ENCODE assay signal across 8 cellular contexts in the genomic region with DNA sequence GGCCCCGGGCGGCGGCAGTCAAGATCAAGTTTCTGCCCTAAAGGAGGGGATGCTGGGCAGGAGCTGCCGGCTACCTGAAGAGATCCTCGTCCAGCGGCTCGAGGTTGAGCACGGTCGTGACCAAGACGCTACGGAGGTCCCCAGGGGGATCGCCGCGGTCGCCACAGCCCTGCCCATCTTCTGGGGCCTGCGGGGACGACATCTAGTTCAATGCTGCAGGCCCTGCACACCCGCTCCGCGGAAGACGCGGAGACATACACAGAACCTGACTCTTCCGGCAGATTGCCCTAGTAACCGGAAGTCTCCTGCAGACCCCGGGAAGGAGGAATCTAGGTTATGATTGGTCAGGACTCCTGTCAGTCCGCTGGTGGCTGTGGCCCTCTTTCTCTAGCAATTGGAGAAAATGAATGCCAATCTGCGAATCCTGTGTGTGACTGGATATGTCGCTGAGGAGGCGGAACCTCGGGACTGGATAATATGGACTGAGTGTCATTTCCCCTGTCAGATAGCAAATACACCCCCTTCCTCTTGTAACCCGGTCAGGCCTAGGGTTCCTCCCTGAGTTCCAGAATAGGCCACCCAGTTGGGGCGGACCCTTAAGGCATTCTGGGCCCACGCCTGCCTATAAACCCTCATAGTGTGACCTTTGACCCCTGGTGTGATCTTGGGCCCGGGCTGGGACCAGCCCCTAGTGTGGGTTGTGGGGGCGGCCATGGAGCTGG. TPM values are rescaled to one million over a fixed set of nuclear protein-coding genes. Genes with fewer than 3 reads are reported as not detected.
DNase-seq lines count a peak whose midpoint lies in the region; ATAC-seq, FAIRE-seq and TF ChIP-seq lines count a peak whose summit lies in the region.

A gene (minus strand): TSS at position 279 of the 722 bp plus-strand sequence. CDS start 77 bp downstream, at position 202.
A gene (plus strand): TSS at position 501 of the 722 bp plus-strand sequence. CDS start 212 bp downstream, at position 713.

- intact Hi-C loops in adrenal gland (cut with DNase I), result no loop called here
- intact Hi-C loops in heart right ventricle (cut with DNase I), result loop anchor here in 1 of 10 donors (2.0 kb wide), 1 partner anchor 22 kb away; no protein-coding TSS in a partner anchor

- TF ChIP-seq CTCF in SU-DHL-6 (IDR thresholded peaks at IDR 0.05; ENCODE audit: insufficient read depth, low read length, poor library complexity, severe bottlenecking) (no peak), adrenal gland (IDR thresholded peaks at IDR 0.05) (no peak), heart right ventricle (IDR thresholded peaks at IDR 0.05) (no peak), type B pancreatic cell (conservative IDR thresholded peaks at IDR 0.05) (no peak)

- H3K9me3 Mint-ChIP-seq in type B pancreatic cell, result no peaks in the 10 kb centered on the region

- H3K4me3 ChIP-seq in SU-DHL-6 (ENCODE audit: insufficient read depth, low read length, poor library complexity, severe bottlenecking) (peak within 1 kb of the TSS; percentile 95), adrenal gland (peak within 1 kb of the TSS; percentile 61 to 99 (median 78)), heart right ventricle (peak within 1 kb of the TSS; percentile 60 to 99 (median 86))

- peak; percentile 98 for ATAC-seq in HG02763 (IDR thresholded peaks at IDR 0.05; ENCODE audit: unreplicated experiment)
- ATAC-seq in heart right ventricle, result peak; percentile 97 to 99 (median 99)

- no peaks in the 10 kb centered on the region for H4K20me1 ChIP-seq in SU-DHL-6 (ENCODE audit: low read depth, low read length)

- H3K27me3 ChIP-seq in SU-DHL-6 (ENCODE audit: low read length), result no peaks in the 10 kb centered on the region
- H3K27me3 ChIP-seq in adrenal gland, result no peaks in the 10 kb centered on the region
- no peaks in the 10 kb centered on the region for H3K27me3 ChIP-seq in heart right ventricle

- no peaks in the 10 kb centered on the region for H3K27me3 Mint-ChIP-seq in type B pancreatic cell

- H3K36me3 Mint-ChIP-seq in type B pancreatic cell, result no peaks in the 10 kb centered on the region

- FAIRE-seq in GM12891 (lab: Jason Lieb, UNC), result peak; percentile 90

- peak within 1 kb of the TSS; percentile 96 for H3K4me3 Mint-ChIP-seq in type B pancreatic cell

- WGBS in adrenal gland, 4 donors, result 0 to 1% (median 0%) methylated on average over 26 to 35 of the region's 35 CpGs
- WGBS in heart right ventricle, 2 donors, result 0 to 1% methylated on average over 35 of the region's 35 CpGs

- H3K9me3 ChIP-seq in SU-DHL-6 (ENCODE audit: insufficient read depth, low read length) (no peaks in the 10 kb centered on the region), adrenal gland (replicated peaks in 1 of 3) (no peaks in the 10 kb centered on the region), heart right ventricle (no peaks in the 10 kb centered on the region)

- no peaks in the 10 kb centered on the region for H3F3A ChIP-seq in SU-DHL-6 (ENCODE audit: insufficient read depth)

- peak; percentile 91 for TF ChIP-seq POLR2A in GM12891 (IDR thresholded peaks at IDR 0.05; ENCODE audit: low read depth, low read length)
- TF ChIP-seq POLR2A in adrenal gland (IDR thresholded peaks at IDR 0.05), result peak; percentile 28 to 78

- no peaks in the 10 kb centered on the region for H3K9me2 ChIP-seq in SU-DHL-6 (replicated peaks; ENCODE audit: insufficient read depth, low read length)

- no peaks in the 10 kb centered on the region for H3K36me3 ChIP-seq in SU-DHL-6 (ENCODE audit: low read length)
- peaks cover 0 to 6% of the 10 kb centered on the region in 2 donors for H3K36me3 ChIP-seq in adrenal gland (replicated peaks in 1 of 2)
- peaks cover 0 to 36% (median 0%) of the 10 kb centered on the region in 9 donors for H3K36me3 ChIP-seq in heart right ventricle

- peak within 1 kb of the TSS; percentile 79 for H2AFZ ChIP-seq in SU-DHL-6 (ENCODE audit: low read depth, low read length, severe bottlenecking)

- peak within 1 kb of the TSS; percentile 90 for H3K27ac Mint-ChIP-seq in type B pancreatic cell

- H3K27ac ChIP-seq in SU-DHL-6 (ENCODE audit: low read depth, low read length) (peak within 1 kb of the TSS; percentile 65), adrenal gland (peak within 1 kb of the TSS; percentile 53 to 91 (median 76)), heart right ventricle (peak within 1 kb of the TSS; percentile 7 to 96 (median 87))

- peaks cover 19% of the 10 kb centered on the region for H3K79me2 ChIP-seq in SU-DHL-6 (ENCODE audit: insufficient read depth, low read length)

- H3K4me2 ChIP-seq in SU-DHL-6 (ENCODE audit: low read depth, low read length, poor library complexity, severe bottlenecking), result peak within 1 kb of the TSS; percentile 84

- DNase-seq in GM12891 (ENCODE audit: insufficient read length, low spot score) (peak; percentile 97), NCI-H1417 (lab: John Stamatoyannopoulos, UW) (peak; percentile 100), adrenal gland (peak; percentile 96 to 100 (median 99)), heart right ventricle (peak; percentile 80 to 100), pons (ENCODE audit: low spot score) (peak; percentile 100), type B pancreatic cell (ENCODE audit: extremely low spot score, unreplicated experiment) (peak; percentile 93)

- H3K4me1 ChIP-seq in adrenal gland (replicated peaks in 1 of 2) (peaks cover 20 to 49% of the 10 kb centered on the region in 2 donors), heart right ventricle (peaks cover 10 to 42% (median 35%) of the 10 kb centered on the region in 9 donors)

- peaks cover 25% of the 10 kb centered on the region for H3K4me1 Mint-ChIP-seq in type B pancreatic cell (ENCODE audit: unreplicated experiment)

- peak within 1 kb of the TSS; percentile 88 for H3K9ac ChIP-seq in SU-DHL-6 (ENCODE audit: low read length)

TF ChIP-seq in GM12891, 5 proteins besides CTCF, POLR2A, EP300 and RAD21:
- TF ChIP-seq SPI1 (IDR thresholded peaks at IDR 0.05; ENCODE audit: low read depth, low read length), result peak; percentile 51
- TF ChIP-seq TAF1 (IDR thresholded peaks at IDR 0.05; ENCODE audit: low read depth, low read length), result peak; percentile 97
- peak; percentile 95 for TF ChIP-seq POLR2AphosphoS5 (IDR thresholded peaks at IDR 0.05; ENCODE audit: low read depth, low read length)
- TF ChIP-seq POU2F2 (IDR thresholded peaks at IDR 0.05; ENCODE audit: low read depth, low read length), result peak; percentile 50; the same call in 1 of the 2 replicates
- no peak for TF ChIP-seq PAX5 (IDR thresholded peaks at IDR 0.05; ENCODE audit: insufficient read depth, low read length, severe bottlenecking)

RNA-seq across cellular contexts. Expression of the first gene that starts in this region (rescaled TPM):
- 22.8 TPM for polyA plus RNA-seq in GM12891 (2012; ENCODE audit: low read depth, missing spikeins)
- total RNA-seq in adrenal gland, result 100 to 1,000 TPM in 1 of 8 donors, 10 to 100 TPM in 7; 34.6 to 134 (median 62.5) TPM
- polyA plus RNA-seq in adrenal gland, result 10 to 100 TPM; 33.7 to 78.8 (median 49.3) TPM
- 10 to 100 TPM; 21.3 to 34.1 (median 27.4) TPM for total RNA-seq in heart right ventricle
- 10 to 100 TPM; 39.9 to 46.6 TPM for polyA plus RNA-seq in heart right ventricle
- total RNA-seq in type B pancreatic cell (ENCODE audit: low replicate concordance), result 20.6 and 21.3 TPM in 2 replicates

RNA-seq across cellular contexts. Expression of the second gene that starts in this region (rescaled TPM):
- polyA plus RNA-seq in GM12891 (2012; ENCODE audit: low read depth, missing spikeins), result 0.73 TPM
- total RNA-seq in adrenal gland (1 to 10 TPM; 3.7 to 9.3 (median 6.3) TPM), heart right ventricle (1 to 10 TPM; 1.4 to 2.5 (median 2.0) TPM), type B pancreatic cell (ENCODE audit: low replicate concordance) (3.7 and 4.7 TPM in 2 replicates)
- polyA plus RNA-seq in adrenal gland (1 to 10 TPM; 2.9 to 4.2 (median 3.1) TPM), heart right ventricle (1 to 10 TPM; 1.5 to 1.6 TPM)

Comparison
In these comparisons a context has a peak if more than half of its experiments do, and no peak if none do; other contexts are left out.
1. Peak in every context shown above with its lines: DNase-seq, ATAC-seq, H3K4me3 ChIP-seq and H3K27ac ChIP-seq.